Comparison of ENCODE assay signal across 22 cellular contexts in genomic region chrX:27309406-27309805, GRCh38.
A peak's percentile ranks its signal among the peaks of the same experiment; 100 is the strongest.
DNase-seq lines count a peak whose midpoint lies in the region; ATAC-seq, FAIRE-seq and TF ChIP-seq lines count a peak whose summit lies in the region.
"Had no signal": no experiment of that assay in that cellular context is flagged by ENCODE, and none has a peak within 500 bp of the region (broad histone marks: within the 10 kb centered on the region; RNA-seq: fewer than 3 reads in every experiment).

No MANE protein-coding gene starts in this region.

- no peak for FAIRE-seq in bronchial epithelial cell (lab: Jason Lieb, UNC)
- FAIRE-seq in endothelial cell of umbilical vein (lab: Jason Lieb, UNC) = peak; percentile 86
- no peak for FAIRE-seq in HTR-8/SVneo (lab: Jason Lieb, UNC)
- FAIRE-seq: GM12891, GM19239, H54, K562 had no signal

- H3K4me3 ChIP-seq in bronchial epithelial cell (ENCODE audit: low read depth, low read length) (no peak overlapping the region), endothelial cell of umbilical vein (replicated peaks in 1 of 3; ENCODE audit: insufficient read depth in 1 of 3, low read depth in 1 of 3, low read length in 3 of 3) (no peak overlapping the region), upper lobe of left lung (no peak overlapping the region)
- H3K4me3 ChIP-seq: BLaER1 treated with 17β-estradiol and CSF1 and Interleukin-3, amounts not matched to agents 10 nM and 100 nM; GM23248; K562 had no signal

- H3K79me2 ChIP-seq in endothelial cell of umbilical vein (ENCODE audit: control insufficient read depth, insufficient read depth, low read length) = no peaks in the 10 kb centered on the region

- intact Hi-C loops in endothelial cell of umbilical vein (cut with micrococcal nuclease) = loop anchor here (2.0 to 10.0 kb wide), 6 partner anchors 77 to 1785 kb away; no protein-coding TSS in a partner anchor

- TF ChIP-seq POLR2A in endothelial cell of umbilical vein (IDR thresholded peaks at IDR 0.05; ENCODE audit: low read depth, low read length) (no peak), upper lobe of left lung (IDR thresholded peaks at IDR 0.05) (no peak)

- no TSS peak for BruUV-seq in endothelial cell of umbilical vein (replicated peaks; lab: Mats Ljungman, UMichigan)

- H3K4me2 ChIP-seq in endothelial cell of umbilical vein (ENCODE audit: insufficient read depth, low read length) = no peak overlapping the region
- H3K4me2 ChIP-seq: BLaER1 treated with 17β-estradiol and CSF1 and Interleukin-3, amounts not matched to agents 10 nM and 100 nM had no signal

- H3K36me3 ChIP-seq in bronchial epithelial cell (ENCODE audit: control insufficient read depth, insufficient read depth, low read length) = no peaks in the 10 kb centered on the region
- H3K36me3 ChIP-seq in endothelial cell of umbilical vein (ENCODE audit: control insufficient read depth in 2 of 2, extremely low read depth in 1 of 2, insufficient read depth in 2 of 2, low read length in 2 of 2) = no peaks in the 10 kb centered on the region
- H3K36me3 ChIP-seq in upper lobe of left lung = no peaks in the 10 kb centered on the region
- H3K36me3 ChIP-seq: BLaER1 treated with 17β-estradiol and CSF1 and Interleukin-3, amounts not matched to agents 10 nM and 100 nM had no signal

- no peaks in the 10 kb centered on the region for H4K20me1 ChIP-seq in endothelial cell of umbilical vein (replicated peaks; ENCODE audit: control insufficient read depth, extremely low read depth, insufficient read depth, low read length)
- H4K20me1 ChIP-seq: BLaER1 treated with 17β-estradiol and CSF1 and Interleukin-3, amounts not matched to agents 10 nM and 100 nM had no signal

- H3K4me1 ChIP-seq in endothelial cell of umbilical vein (ENCODE audit: control insufficient read depth, extremely low read depth, insufficient read depth, low read length) (peaks cover 21% of the 10 kb centered on the region), upper lobe of left lung (no peaks in the 10 kb centered on the region)
- H3K4me1 ChIP-seq: BLaER1 treated with 17β-estradiol and CSF1 and Interleukin-3, amounts not matched to agents 10 nM and 100 nM had no signal

- POLR2A ChIA-PET in endothelial cell of umbilical vein (lab: Charles Lee) (interaction anchor here (0.6 to 1.5 kb wide), 3 partner anchors 161 to 465 kb away, joined by 3 to 4 read pairs (median 3); no protein-coding TSS in a partner anchor), HEK293T (lab: Yijun Ruan, JAX) (no interaction called here)

- dilution Hi-C loops in endothelial cell of umbilical vein (cut with MboI; ENCODE audit: extremely low pct_ligation_motif_present, low sequenced_read_pairs) = no loop called here

- peak overlapping the region; percentile 2 for H3K9ac ChIP-seq in endothelial cell of umbilical vein (replicated peaks; ENCODE audit: extremely low read depth, insufficient read depth, low read length)
- H3K9ac ChIP-seq: BLaER1 treated with 17β-estradiol and CSF1 and Interleukin-3, amounts not matched to agents 10 nM and 100 nM; GM23248 had no signal

- H3K9me3 ChIP-seq in endothelial cell of umbilical vein (replicated peaks; ENCODE audit: control insufficient read depth, insufficient read depth, low read length) (no peaks in the 10 kb centered on the region), upper lobe of left lung (peaks cover 0 to 3% (median 0%) of the 10 kb centered on the region in 4 donors)

- TF ChIP-seq CTCF in bronchial epithelial cell (IDR thresholded peaks at IDR 0.05; ENCODE audit: insufficient read depth, low read length, severe bottlenecking) (no peak), endothelial cell of umbilical vein (IDR thresholded peaks at IDR 0.05; ENCODE audit: extremely low read depth in 1 of 2, insufficient read depth in 1 of 2, low read depth in 1 of 2, low read length in 2 of 2) (no peak), upper lobe of left lung (IDR thresholded peaks at IDR 0.05) (no peak), GM10266 (IDR thresholded peaks at IDR 0.05; ENCODE audit: control insufficient read depth, insufficient read depth, low read depth, missing control alignments) (no peak)

- peak overlapping the region; percentile 77 for H3K27ac ChIP-seq in endothelial cell of umbilical vein (ENCODE audit: insufficient read depth, low read depth, low read length)
- H3K27ac ChIP-seq in upper lobe of left lung = no peak overlapping the region
- H3K27ac ChIP-seq: BLaER1 treated with 17β-estradiol and CSF1 and Interleukin-3, amounts not matched to agents 10 nM and 100 nM; GM23248 had no signal

- no peak for TF ChIP-seq EP300 in upper lobe of left lung (IDR thresholded peaks at IDR 0.05)

- H3K27me3 ChIP-seq in bronchial epithelial cell (ENCODE audit: control insufficient read depth, insufficient read depth, low read length) (no peaks in the 10 kb centered on the region), endothelial cell of umbilical vein (ENCODE audit: control insufficient read depth in 2 of 2, insufficient read depth in 2 of 2, low read length in 2 of 2) (no peaks in the 10 kb centered on the region), upper lobe of left lung (no peaks in the 10 kb centered on the region)

- CTCF ChIA-PET in endothelial cell of umbilical vein (lab: Charles Lee) = interaction anchor here (0.6 to 1.0 kb wide), 4 partner anchors 23 to 947 kb away, joined by 3 to 7 read pairs (median 4); no protein-coding TSS in a partner anchor
- CTCF ChIA-PET in HEK293T (lab: Yijun Ruan, JAX) = no interaction called here

- H2AFZ ChIP-seq in endothelial cell of umbilical vein (ENCODE audit: low read depth, low read length) = no peak overlapping the region
- H2AFZ ChIP-seq: GM23248 had no signal

- ATAC-seq in upper lobe of left lung (ENCODE audit: low FRiP score in 2 of 2) = no peak
- ATAC-seq: CD8-positive, alpha-beta T cell; HCT116; K562 had no signal

- DNase-seq in HS-5 (ENCODE audit: low read depth) (peak; percentile 31), bronchial epithelial cell (ENCODE audit: low read depth) (peak; percentile 0), endothelial cell of umbilical vein (ENCODE audit: low read depth, low spot score) (peak; percentile 89), lung microvascular endothelial cell (ENCODE audit: low read depth in 2 of 2) (peak; percentile 79 to 80), HEK293T (ENCODE audit: extremely low spot score) (no peak), upper lobe of left lung (no peak), GM10266 (ENCODE audit: extremely low spot score) (no peak), HTR-8/SVneo (ENCODE audit: insufficient read length, low spot score) (no peak)
- DNase-seq: 8988T; Calu3; CD8-positive, alpha-beta T cell; DMS53; DND-41; EL; GM23248; IMR-90 had no signal

- H3K9me1 ChIP-seq in endothelial cell of umbilical vein (replicated peaks; ENCODE audit: control insufficient read depth, extremely low read depth, insufficient read depth, low read length) = no peaks in the 10 kb centered on the region

TF ChIP-seq in endothelial cell of umbilical vein, 7 proteins besides CTCF, POLR2A, EP300 and RAD21:
- TF ChIP-seq GATA2 (IDR thresholded peaks at IDR 0.05; ENCODE audit: insufficient read depth, insufficient read length, low read depth, low read length) (no peak), JUN (IDR thresholded peaks at IDR 0.05; ENCODE audit: borderline replicate concordance, insufficient read depth, insufficient read length, low read depth) (peak; percentile 80), FOS (IDR thresholded peaks at IDR 0.05; ENCODE audit: borderline replicate concordance, insufficient read depth, low read length) (peak; percentile 53)

TF ChIP-seq in HEK293T, 16 proteins besides CTCF, POLR2A, EP300 and RAD21:
- TF ChIP-seq L3MBTL2 (conservative IDR thresholded peaks at IDR 0.05) = no peak
- no peak for TF ChIP-seq LEF1 (IDR thresholded peaks at IDR 0.05; ENCODE audit: borderline replicate concordance)
- TF ChIP-seq SUZ12 (IDR thresholded peaks at IDR 0.05) = no peak
- no peak for TF ChIP-seq CTBP1 (IDR thresholded peaks at IDR 0.05; ENCODE audit: borderline replicate concordance)
- TF ChIP-seq HDGF (IDR thresholded peaks at IDR 0.05; ENCODE audit: borderline replicate concordance) = no peak
- TF ChIP-seq NFRKB (IDR thresholded peaks at IDR 0.05) = no peak
- TF ChIP-seq BHLHE40 (IDR thresholded peaks at IDR 0.05; ENCODE audit: borderline replicate concordance) = no peak
- no peak for TF ChIP-seq SP1 (IDR thresholded peaks at IDR 0.05)

Comparison
In these comparisons a context has a peak if more than half of its experiments do, and no peak if none do; other contexts are left out.
1. DNase-seq: peak in HS-5 (single experiment), bronchial epithelial cell (single experiment), endothelial cell of umbilical vein (single experiment) and lung microvascular endothelial cell (2 of 2); none in HEK293T (single experiment), upper lobe of left lung (0 of 2), GM10266 (single experiment) and HTR-8/SVneo (single experiment).